Comparison of ENCODE assay signal across 10 cellular contexts in the genomic region with DNA sequence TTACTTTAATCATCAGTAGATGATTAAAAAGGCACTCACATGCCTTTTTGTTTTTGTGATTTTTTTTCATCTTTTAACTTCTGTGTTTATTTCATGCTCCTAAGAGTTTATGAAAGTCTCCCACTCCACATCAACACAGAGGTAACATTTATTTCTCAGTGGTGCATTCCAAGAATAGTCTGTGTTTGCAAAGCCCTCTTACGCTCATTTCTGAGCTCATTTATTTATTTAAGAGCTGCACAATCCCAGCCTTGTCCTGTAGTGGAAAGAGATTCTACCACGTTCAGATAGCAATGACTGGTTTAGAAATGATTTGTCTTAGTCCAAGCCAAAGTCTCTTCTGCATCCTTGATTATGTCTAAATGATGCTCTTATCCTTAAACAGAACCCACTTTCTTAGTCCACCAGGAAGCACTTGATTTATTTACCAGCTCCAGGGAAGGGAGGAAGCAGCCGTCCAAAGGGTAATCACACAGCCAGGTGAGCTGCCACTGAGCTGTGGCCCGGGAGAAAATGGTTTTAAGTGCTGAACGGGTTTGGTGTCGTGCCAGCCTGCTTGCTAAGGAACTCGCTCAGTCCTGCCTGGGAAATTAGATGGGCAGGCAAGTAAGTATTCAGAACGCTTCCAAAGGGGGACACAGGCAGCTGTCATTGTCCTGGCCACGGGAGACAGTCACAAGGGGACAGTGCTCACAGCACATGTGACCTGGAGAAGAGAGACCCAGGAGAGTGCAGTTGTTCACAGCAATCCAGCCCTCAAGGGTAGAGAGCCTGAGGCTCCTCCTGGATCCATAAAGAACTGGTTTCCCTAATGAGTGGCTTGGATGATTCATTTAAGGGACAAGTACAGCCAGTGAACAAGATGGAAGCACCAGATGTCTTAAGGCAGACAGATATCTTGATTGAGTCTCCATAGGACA.
A peak's percentile ranks its signal among the peaks of the same experiment; 100 is the strongest.
DNase-seq lines count a peak whose midpoint lies in the region; TF ChIP-seq lines count a peak whose summit lies in the region.
"Had no signal": no experiment of that assay in that cellular context is flagged by ENCODE, and none has a peak within 500 bp of the region (broad histone marks: within the 10 kb centered on the region; RNA-seq: fewer than 3 reads in every experiment).

No MANE protein-coding gene starts in this region.

- no peak for TF ChIP-seq CTCF in hepatocyte (IDR thresholded peaks at IDR 0.05; ENCODE audit: poor library complexity)

- no peak overlapping the region for H2AFZ ChIP-seq in hepatocyte

- no peak overlapping the region for H3K4me3 ChIP-seq in adipocyte (ENCODE audit: low read length)
- H3K4me3 ChIP-seq in hepatocyte = no peak overlapping the region

- H3K36me3 ChIP-seq in adipocyte (ENCODE audit: control insufficient read depth, insufficient read depth, low read length, severe bottlenecking) = no peaks in the 10 kb centered on the region
- H3K36me3 ChIP-seq in hepatocyte (replicated peaks; ENCODE audit: insufficient read depth, low read depth) = no peaks in the 10 kb centered on the region
- H3K36me3 ChIP-seq: WERI-Rb-1 had no signal

- peak overlapping the region; percentile 30 for H3K27ac ChIP-seq in hepatocyte
- H3K27ac ChIP-seq: epithelial cell of prostate, WERI-Rb-1 had no signal

- 47% methylated on average over 9 of the region's 9 CpGs for WGBS in hepatocyte (ENCODE audit: low lambda C conversion rate, missing lambda C conversion rate)

- H4K20me1 ChIP-seq in hepatocyte (ENCODE audit: insufficient read depth, poor library complexity, severe bottlenecking) = no peaks in the 10 kb centered on the region

- peak overlapping the region; percentile 55 for H3K4me2 ChIP-seq in hepatocyte

- no peaks in the 10 kb centered on the region for H3K9me2 ChIP-seq in hepatocyte (replicated peaks; ENCODE audit: insufficient read depth)

- DNase-seq in NCI-H1105 treated with DMSO at 0.1 percent for 48 hours (lab: John Stamatoyannopoulos, UW) = peak; percentile 69
- DNase-seq in adipocyte (ENCODE audit: low read depth) = peak; percentile 59
- peak; percentile 25 for DNase-seq in hepatocyte (ENCODE audit: low spot score)
- peak; percentile 4 for DNase-seq in stromal cell of bone marrow (ENCODE audit: low read depth)
- DNase-seq in activated CD4-positive, CD25-positive, alpha-beta regulatory T cell treated with anti-CD3 and anti-CD28 coated beads, Interleukin-2, amount 50 U/mL, for 72 hours = no peak
- DNase-seq in NCI-H2171 (lab: John Stamatoyannopoulos, UW) = no peak
- DNase-seq in SW 1271 (lab: John Stamatoyannopoulos, UW) = no peak
- DNase-seq: stimulated activated naive CD8-positive, alpha-beta T cell treated with anti-CD3 and anti-CD28 coated beads, Interleukin-15, amount 100 ng/mL, for 72 hours; WERI-Rb-1 had no signal

- H3K79me2 ChIP-seq in hepatocyte = no peaks in the 10 kb centered on the region

- peaks cover 15% of the 10 kb centered on the region for H3K4me1 ChIP-seq in adipocyte (ENCODE audit: control insufficient read depth, insufficient read depth, low read length)
- H3K4me1 ChIP-seq in hepatocyte (ENCODE audit: insufficient read depth) = peaks cover 7% of the 10 kb centered on the region

- H3K9me3 ChIP-seq in adipocyte (ENCODE audit: control insufficient read depth, low read length) = no peaks in the 10 kb centered on the region
- H3K9me3 ChIP-seq in hepatocyte (ENCODE audit: low read depth) = no peaks in the 10 kb centered on the region

- H3K27me3 ChIP-seq in adipocyte (replicated peaks; ENCODE audit: control insufficient read depth, insufficient read depth, low read length) = no peaks in the 10 kb centered on the region
- H3K27me3 ChIP-seq in hepatocyte = no peaks in the 10 kb centered on the region

- no peak overlapping the region for H3K9ac ChIP-seq in adipocyte (ENCODE audit: low read length)

Comparison
In these comparisons a context has a peak if more than half of its experiments do, and no peak if none do; other contexts are left out.
1. DNase-seq: peak in NCI-H1105 treated with DMSO at 0.1 percent for 48 hours (single experiment), adipocyte (single experiment), hepatocyte (single experiment) and stromal cell of bone marrow (single experiment); none in activated CD4-positive, CD25-positive, alpha-beta regulatory T cell treated with anti-CD3 and anti-CD28 coated beads, Interleukin-2, amount 50 U/mL, for 72 hours (single experiment), NCI-H2171 (single experiment) and SW 1271 (0 of 2).